ENCODE assay signal across 11 cellular contexts in genomic region chr4:80035336-80035735, GRCh38. TPM values are rescaled to one million over a fixed set of nuclear protein-coding genes. Genes with fewer than 3 reads are reported as not detected.
A peak's percentile ranks its signal among the peaks of the same experiment; 100 is the strongest.
DNase-seq lines count a peak whose midpoint lies in the region; ATAC-seq, FAIRE-seq and TF ChIP-seq lines count a peak whose summit lies in the region.
"Had no signal": no experiment of that assay in that cellular context is flagged by ENCODE, and none has a peak within 500 bp of the region (broad histone marks: within the 10 kb centered on the region; RNA-seq: fewer than 3 reads in every experiment).

No MANE protein-coding gene starts in this region.

- no peaks in the 10 kb centered on the region for H3K9me3 Mint-ChIP-seq in activated CD4-positive, alpha-beta T cell treated with anti-CD3 and anti-CD28 coated beads for 36 hours (ENCODE audit: low read depth)
- no peaks in the 10 kb centered on the region for H3K9me3 Mint-ChIP-seq in osteocyte (ENCODE audit: unreplicated experiment)
- H3K9me3 Mint-ChIP-seq: neural crest cell, WTC11 had no signal

- peak; percentile 19 for ATAC-seq in activated CD4-positive, alpha-beta T cell treated with anti-CD3 and anti-CD28 coated beads for 36 hours
- peak; percentile 35 for ATAC-seq in body of pancreas
- ATAC-seq in pancreas: peak in 3 of 4 donors; percentile 54 to 73 (median 67)
- ATAC-seq: WTC11 had no signal

- no peak for FAIRE-seq in pancreas (lab: Jason Lieb, UNC)
- no peak for FAIRE-seq in GM12892 (lab: Jason Lieb, UNC)

- WGBS in body of pancreas, 2 donors: 55 to 57% methylated on average over 2 of the region's 2 CpGs
- WGBS in pancreas, 2 donors: 54 to 57% methylated on average over 2 of the region's 2 CpGs

- H3K27ac ChIP-seq in body of pancreas (no peak overlapping the region), pancreas (no peak overlapping the region)

- H3K36me3 ChIP-seq in body of pancreas (replicated peaks in 1 of 2; ENCODE audit: insufficient read depth in 1 of 2, low read depth in 2 of 2) (no peaks in the 10 kb centered on the region), pancreas (no peaks in the 10 kb centered on the region), HAP-1 (replicated peaks) (no peaks in the 10 kb centered on the region)

- CTCF ChIA-PET in activated CD4-positive, alpha-beta T cell treated with anti-CD3 and anti-CD28 coated beads for 36 hours (lab: Charles Lee): interaction anchor here (1.0 kb wide), 1 partner anchor 13 kb away, joined by 3 read pairs; no protein-coding TSS in a partner anchor

- no peaks in the 10 kb centered on the region for H3K9me3 ChIP-seq in body of pancreas
- H3K9me3 ChIP-seq in pancreas: no peaks in the 10 kb centered on the region
- no peaks in the 10 kb centered on the region for H3K9me3 ChIP-seq in HAP-1

- TF ChIP-seq POLR2A in body of pancreas (IDR thresholded peaks at IDR 0.05) (no peak), GM12892 (IDR thresholded peaks at IDR 0.05; ENCODE audit: low read depth, low read length) (no peak)

- in situ Hi-C loops in HAP-1 (cut with MboI; ENCODE audit: low sequenced_read_pairs): no loop called here

- H3K4me3 ChIP-seq in body of pancreas (no peak overlapping the region), pancreas (no peak overlapping the region), HAP-1 (no peak overlapping the region)

- intact Hi-C loops in activated CD4-positive, alpha-beta T cell treated with anti-CD3 and anti-CD28 coated beads for 36 hours (cut with DNase I, micrococcal nuclease): no loop called here
- intact Hi-C loops in body of pancreas (cut with DNase I): no loop called here
- intact Hi-C loops in pancreas (cut with DNase I): no loop called here

- no peaks in the 10 kb centered on the region for H3K4me1 ChIP-seq in body of pancreas
- peaks cover 0 to 3% (median 0%) of the 10 kb centered on the region in 3 donors for H3K4me1 ChIP-seq in pancreas
- H3K4me1 ChIP-seq in HAP-1: no peaks in the 10 kb centered on the region

- no peak overlapping the region for H3K27ac Mint-ChIP-seq in activated CD4-positive, alpha-beta T cell treated with anti-CD3 and anti-CD28 coated beads for 36 hours
- no peak overlapping the region for H3K27ac Mint-ChIP-seq in osteocyte (ENCODE audit: unreplicated experiment)
- H3K27ac Mint-ChIP-seq: WTC11 had no signal

- DNase-seq in activated CD4-positive, alpha-beta T cell treated with anti-CD3 and anti-CD28 coated beads for 36 hours: peak; percentile 8
- no peak for DNase-seq in activated CD4-positive, alpha-beta T cell treated with anti-CD3 and anti-CD28 coated beads, Interleukin-2, amount 50 U/mL, for 4 hours
- DNase-seq in Kasumi-1 (lab: John Stamatoyannopoulos, UW) (peak; percentile 27 to 43), body of pancreas (peak in 2 of 4 donors; percentile 11 to 12), pancreas (no peak), HAP-1 (ENCODE audit: low spot score in 2 of 2) (no peak), osteocyte (ENCODE audit: extremely low spot score, unreplicated experiment) (no peak), GM12892 (ENCODE audit: insufficient read length) (no peak)
- DNase-seq: glutamatergic neuron had no signal

- POLR2A ChIA-PET in activated CD4-positive, alpha-beta T cell treated with anti-CD3 and anti-CD28 coated beads for 36 hours (lab: Charles Lee): no interaction called here

- H3K4me1 Mint-ChIP-seq in activated CD4-positive, alpha-beta T cell treated with anti-CD3 and anti-CD28 coated beads for 36 hours: peaks cover 21% of the 10 kb centered on the region
- H3K4me1 Mint-ChIP-seq in osteocyte (ENCODE audit: unreplicated experiment): peaks cover 10% of the 10 kb centered on the region
- H3K4me1 Mint-ChIP-seq: WTC11 had no signal

- no peak for TF ChIP-seq CTCF in body of pancreas (IDR thresholded peaks at IDR 0.05)
- no peak for TF ChIP-seq CTCF in pancreas (IDR thresholded peaks at IDR 0.05)
- no peak for TF ChIP-seq CTCF in osteocyte (IDR thresholded peaks at IDR 0.05)

- H3K36me3 Mint-ChIP-seq in activated CD4-positive, alpha-beta T cell treated with anti-CD3 and anti-CD28 coated beads for 36 hours (ENCODE audit: low read depth): peaks cover 5% of the 10 kb centered on the region
- peaks cover 19% of the 10 kb centered on the region for H3K36me3 Mint-ChIP-seq in osteocyte (ENCODE audit: unreplicated experiment)
- H3K36me3 Mint-ChIP-seq: WTC11 had no signal

- no peaks in the 10 kb centered on the region for H3K27me3 Mint-ChIP-seq in activated CD4-positive, alpha-beta T cell treated with anti-CD3 and anti-CD28 coated beads for 36 hours
- H3K27me3 Mint-ChIP-seq in osteocyte (ENCODE audit: unreplicated experiment): no peaks in the 10 kb centered on the region

- H3K27me3 ChIP-seq in body of pancreas (no peaks in the 10 kb centered on the region), pancreas (no peaks in the 10 kb centered on the region), HAP-1 (ENCODE audit: low read depth) (no peaks in the 10 kb centered on the region)

- no peak overlapping the region for H3K4me3 Mint-ChIP-seq in activated CD4-positive, alpha-beta T cell treated with anti-CD3 and anti-CD28 coated beads for 36 hours
- H3K4me3 Mint-ChIP-seq in osteocyte (ENCODE audit: unreplicated experiment): no peak overlapping the region
- H3K4me3 Mint-ChIP-seq: neural crest cell, WTC11 had no signal

RNA-seq across cellular contexts. Expression of gene ANTXR2, which starts 37.7 kb away (rescaled TPM):
- 1 to 10 TPM; 2.3 to 3.8 TPM for total RNA-seq in activated CD4-positive, alpha-beta T cell treated with anti-CD3 and anti-CD28 coated beads for 36 hours
- total RNA-seq in body of pancreas (10 to 100 TPM; 16.9 to 34.6 TPM), pancreas (10 to 100 TPM in 2 of 6 donors, 1 to 10 TPM in 4; 3.8 to 22.4 (median 7.4) TPM), osteocyte (35.3 and 39.1 TPM in 2 replicates)
- 1 to 10 TPM; 1.4 to 1.8 TPM for polyA plus RNA-seq in pancreas
- polyA plus RNA-seq in GM12892 (2012; ENCODE audit: missing spikeins): 5.0 TPM

Comparison
In these comparisons a context has a peak if more than half of its experiments do, and no peak if none do; other contexts are left out.
1. DNase-seq: peak in activated CD4-positive, alpha-beta T cell treated with anti-CD3 and anti-CD28 coated beads for 36 hours (single experiment) and Kasumi-1 (2 of 2); none in activated CD4-positive, alpha-beta T cell treated with anti-CD3 and anti-CD28 coated beads, Interleukin-2, amount 50 U/mL, for 4 hours (0 of 2), pancreas (0 of 6), HAP-1 (0 of 2), osteocyte (single experiment) and GM12892 (single experiment).
2. Peak in every context shown above with its lines, with median percentiles within 50 percentile points of each other: ATAC-seq.